8 cellular contexts compared by ENCODE assay signal in the genomic region with DNA sequence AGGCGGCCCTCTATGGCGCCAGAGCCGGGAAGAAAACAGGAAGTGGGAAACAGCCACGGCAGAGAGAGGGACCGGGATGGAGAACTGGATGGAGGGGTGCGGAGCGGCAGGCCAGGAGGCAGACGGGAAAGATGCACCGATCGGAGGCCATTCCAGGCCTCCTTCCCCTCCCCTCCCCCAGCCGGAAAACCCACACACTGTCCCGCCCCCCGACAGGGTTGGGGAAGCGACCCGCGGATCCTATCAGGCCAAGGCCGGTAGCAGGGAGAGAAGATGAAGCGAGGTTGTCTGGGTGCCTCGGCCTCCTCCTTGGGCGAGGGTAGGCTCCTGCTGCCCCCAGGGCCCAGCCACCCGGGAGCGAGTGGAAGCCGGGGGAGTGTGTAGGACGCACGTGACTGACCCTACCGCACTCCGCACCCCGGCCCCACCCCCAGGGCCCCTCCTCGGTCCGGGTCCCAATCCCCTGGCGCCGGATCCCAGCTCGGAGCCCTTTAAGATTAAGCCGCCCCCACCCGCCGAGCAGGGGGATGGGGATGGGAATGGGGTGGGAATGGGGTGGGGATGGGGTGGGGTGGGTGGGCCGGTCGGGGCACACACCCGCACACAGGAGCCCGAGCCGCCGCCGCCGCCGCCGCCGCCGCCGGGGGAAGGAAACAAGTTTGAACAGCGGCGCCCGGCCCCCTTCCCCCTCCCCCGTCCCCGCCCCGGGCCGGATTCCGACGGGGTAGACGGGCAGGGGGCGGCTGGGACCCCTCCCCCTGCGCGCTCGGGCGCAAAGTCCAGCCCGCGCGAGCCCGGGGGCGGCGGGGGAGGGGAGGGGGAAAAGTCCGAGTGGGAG. TPM values are rescaled to one million over a fixed set of nuclear protein-coding genes. Genes with fewer than 3 reads are reported as not detected.
DNase-seq lines count a peak whose midpoint lies in the region; ATAC-seq and TF ChIP-seq lines count a peak whose summit lies in the region.

No MANE protein-coding gene starts in this region.

- H3K9me3 ChIP-seq in uterus = no peaks in the 10 kb centered on the region

- H3K4me3 ChIP-seq in uterus = peak overlapping the region; percentile 85 to 88

- no peaks in the 10 kb centered on the region for H3K36me3 ChIP-seq in uterus

- ATAC-seq in HG03135 (IDR thresholded peaks at IDR 0.05; ENCODE audit: unreplicated experiment) (peak; percentile 21), GM21737 (IDR thresholded peaks at IDR 0.05; ENCODE audit: unreplicated experiment) (no peak)

- peak; percentile 51 for DNase-seq in G401 (ENCODE audit: low spot score)
- peak; percentile 50 for DNase-seq in RPMI7951 (ENCODE audit: low read depth)
- DNase-seq in activated gamma-delta T cell treated with anti-CD3 and anti-CD28 coated beads, Interleukin-2, amount 50 U/mL, for 16 hours (ENCODE audit: low read depth) = peak; percentile 27
- peak; percentile 66 for DNase-seq in germinal center (ENCODE audit: low spot score)
- DNase-seq in occipital lobe (lab: John Stamatoyannopoulos, UW) = peak; percentile 26
- DNase-seq in uterus = peak; percentile 71 to 74

- intact Hi-C loops in uterus (cut with DNase I; ENCODE audit: low total_unique reads) = no loop called here

- peak overlapping the region; percentile 99 to 100 for H3K27ac ChIP-seq in uterus

- in situ Hi-C loops in G401 (cut with HindIII; ENCODE audit: low sequenced_read_pairs) = no loop called here

- no peaks in the 10 kb centered on the region for H3K27me3 ChIP-seq in uterus

- TF ChIP-seq POLR2A in uterus (IDR thresholded peaks at IDR 0.05) = peak in 1 of 2 donors; percentile 34

- no peak for TF ChIP-seq CTCF in uterus (IDR thresholded peaks at IDR 0.05)

- H3K4me1 ChIP-seq in uterus = peaks cover 7 to 18% of the 10 kb centered on the region in 2 donors

RNA-seq across cellular contexts. Expression of a gene that starts 1.5 kb away (rescaled TPM):
- 157 and 165 TPM in 2 replicates for total RNA-seq in G401 (2014; rRNA removed; shearing (Covaris generic))
- 31.6 and 40.1 TPM in 2 replicates for total RNA-seq in RPMI7951 (2014; rRNA removed; shearing (Covaris generic))
- total RNA-seq in occipital lobe = 7.8 TPM
- total RNA-seq in uterus = 100 to 1,000 TPM in 1 of 4 donors, 10 to 100 TPM in 3; 14.1 to 141 (median 42.9) TPM

RNA-seq across cellular contexts. Expression of a gene that starts 11.1 kb away (rescaled TPM):
- 30.0 and 37.1 TPM in 2 replicates for total RNA-seq in G401 (2014; rRNA removed; shearing (Covaris generic))
- total RNA-seq in RPMI7951 (2014; rRNA removed; shearing (Covaris generic)) = 26.7 and 30.2 TPM in 2 replicates
- total RNA-seq in occipital lobe (19.7 TPM), uterus (10 to 100 TPM in 3 of 4 donors, 1 to 10 TPM in 1; 3.5 to 44.3 (median 34.4) TPM)

RNA-seq across cellular contexts. Expression of a gene that starts 15.6 kb away (rescaled TPM):
- total RNA-seq in G401 (2014; rRNA removed; shearing (Covaris generic)) = 14.3 and 21.2 TPM in 2 replicates
- total RNA-seq in RPMI7951 (2014; rRNA removed; shearing (Covaris generic)) = 12.9 and 14.6 TPM in 2 replicates
- total RNA-seq in occipital lobe (19.5 TPM), uterus (100 to 1,000 TPM in 1 of 4 donors, 10 to 100 TPM in 3; 28.7 to 155 (median 47.4) TPM)

RNA-seq across cellular contexts. Expression of a gene that starts 33.4 kb away (rescaled TPM):
- total RNA-seq in G401 (2014; rRNA removed; shearing (Covaris generic)) = 7.9 and 13.6 TPM in 2 replicates
- 7.2 and 7.3 TPM in 2 replicates for total RNA-seq in RPMI7951 (2014; rRNA removed; shearing (Covaris generic))
- total RNA-seq in occipital lobe (6.4 TPM), uterus (10 to 100 TPM in 2 of 4 donors, 1 to 10 TPM in 2; 1.0 to 20.6 (median 8.4) TPM)

RNA-seq across cellular contexts. Expression of a gene that starts 36.0 kb away (rescaled TPM):
- 41.1 and 52.0 TPM in 2 replicates for total RNA-seq in G401 (2014; rRNA removed; shearing (Covaris generic))
- 13.8 and 14.4 TPM in 2 replicates for total RNA-seq in RPMI7951 (2014; rRNA removed; shearing (Covaris generic))
- 20.4 TPM for total RNA-seq in occipital lobe
- total RNA-seq in uterus = 100 to 1,000 TPM in 1 of 4 donors, 10 to 100 TPM in 2, 1 to 10 TPM in 1; 8.2 to 127 (median 23.0) TPM
